ENCODE assay signal across 24 cellular contexts in the genomic region with DNA sequence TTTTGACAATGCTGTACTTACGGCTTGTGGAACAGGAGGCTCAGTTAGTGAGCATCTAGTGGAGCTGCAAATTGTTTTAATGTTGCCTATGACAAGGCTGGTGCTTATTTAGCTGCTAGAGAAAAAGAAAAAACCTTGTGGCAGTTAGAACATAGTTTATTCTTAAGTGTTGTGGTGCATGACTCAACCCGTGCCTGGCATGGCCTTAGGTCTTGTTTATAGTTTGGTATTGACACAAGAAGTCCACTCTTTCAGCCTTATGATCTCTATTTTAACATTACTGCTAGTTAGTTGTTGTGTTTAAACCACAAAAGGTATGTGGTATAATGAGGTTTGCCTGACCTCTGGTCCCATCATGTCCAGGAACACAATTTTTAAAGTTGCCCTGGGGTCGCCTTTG.
DNase-seq lines count a peak whose midpoint lies in the region; ATAC-seq and TF ChIP-seq lines count a peak whose summit lies in the region.
"Had no signal": no experiment of that assay in that cellular context is flagged by ENCODE, and none has a peak within 500 bp of the region (broad histone marks: within the 10 kb centered on the region; RNA-seq: fewer than 3 reads in every experiment).

No MANE protein-coding gene starts in this region.

- H4K20me1 ChIP-seq in PC-3 (ENCODE audit: low read length), result no peaks in the 10 kb centered on the region
- no peaks in the 10 kb centered on the region for H4K20me1 ChIP-seq in mammary epithelial cell (ENCODE audit: insufficient read depth, low read length)
- H4K20me1 ChIP-seq: BLaER1 treated with 17β-estradiol and CSF1 and Interleukin-3, amounts not matched to agents 10 nM and 100 nM had no signal

- 53% methylated on average over 3 of the region's 3 CpGs for WGBS in mammary epithelial cell (ENCODE audit: low coverage, missing lambda C conversion rate)

- DNase-seq in Caki2 (ENCODE audit: low read depth) (peak; percentile 21), PC-3 (peak; percentile 7), mammary epithelial cell (peak; percentile 64), kidney epithelial cell (ENCODE audit: low read depth) (peak; percentile 23), ascending aorta (ENCODE audit: low spot score in 2 of 2) (no peak), DMS 273 treated with DMSO at 0.1 percent for 48 hours (lab: John Stamatoyannopoulos, UW) (no peak)
- DNase-seq in activated T-cell treated with anti-CD3 and anti-CD28 coated beads, Interleukin-2, amount 50 U/mL, for 1 hour, result no peak
- DNase-seq: activated B cell treated with CpG ODN at 0.5 μM for 24 hours; activated CD4-positive, alpha-beta memory T cell treated with anti-CD3 and anti-CD28 coated beads, Interleukin-2, amount 10 ng/mL, durations not matched to agents 7 days and 5 days; amniotic stem cell; effector CD4-positive, alpha-beta T cell; esophagus squamous epithelium; heart right ventricle; left ventricle myocardium superior; mucosa of descending colon; NCI-H1694; SK-N-SH; stimulated activated CD4-positive, alpha-beta T cell treated with anti-CD3 and anti-CD28 coated beads, Interleukin-1b, Interleukin-23, amount 100 ng/mL, for 48 hours; stimulated activated naive CD4-positive, alpha-beta T cell had no signal

- H2AFZ ChIP-seq in PC-3 (ENCODE audit: low read length) (no peak overlapping the region), mammary epithelial cell (ENCODE audit: low read depth, low read length) (no peak overlapping the region)
- H2AFZ ChIP-seq: neural progenitor cell had no signal

- no peak overlapping the region for H3K27ac ChIP-seq in PC-3 (ENCODE audit: low read length)
- no peak overlapping the region for H3K27ac ChIP-seq in mammary epithelial cell (ENCODE audit: insufficient read depth, low read depth, low read length)
- H3K27ac ChIP-seq in ascending aorta, result no peak overlapping the region
- H3K27ac ChIP-seq: BLaER1 treated with 17β-estradiol and CSF1 and Interleukin-3, amounts not matched to agents 10 nM and 100 nM; esophagus squamous epithelium; heart right ventricle; neural progenitor cell; prostate gland had no signal

- H3K4me3 ChIP-seq in PC-3 (ENCODE audit: low read length), result no peak overlapping the region
- H3K4me3 ChIP-seq in mammary epithelial cell (replicated peaks in 1 of 3; ENCODE audit: insufficient read depth in 1 of 3, low read depth in 2 of 3, low read length in 3 of 3), result no peak overlapping the region
- no peak overlapping the region for H3K4me3 ChIP-seq in kidney epithelial cell (ENCODE audit: low read depth, low read length)
- no peak overlapping the region for H3K4me3 ChIP-seq in ascending aorta
- H3K4me3 ChIP-seq: BLaER1 treated with 17β-estradiol and CSF1 and Interleukin-3, amounts not matched to agents 10 nM and 100 nM; esophagus squamous epithelium; HAP-1; heart right ventricle; mucosa of descending colon; neural progenitor cell; prostate gland had no signal

- H3K4me1 ChIP-seq in PC-3 (ENCODE audit: insufficient read depth, low read length), result no peaks in the 10 kb centered on the region
- H3K4me1 ChIP-seq in mammary epithelial cell (ENCODE audit: insufficient read depth, low read length), result peaks cover 26% of the 10 kb centered on the region
- peaks cover 0 to 7% of the 10 kb centered on the region in 2 donors for H3K4me1 ChIP-seq in ascending aorta
- H3K4me1 ChIP-seq: BLaER1 treated with 17β-estradiol and CSF1 and Interleukin-3, amounts not matched to agents 10 nM and 100 nM; HAP-1; heart right ventricle; neural progenitor cell; prostate gland had no signal

- CTCF ChIA-PET in PC-3 (lab: Charles Lee), result no interaction called here
- CTCF ChIA-PET in mammary epithelial cell (lab: Charles Lee; ENCODE audit: low non-redundant PET), result interaction anchor here (0.7 kb wide), 1 partner anchor 1337 kb away, joined by 3 read pairs; no protein-coding TSS in a partner anchor

- H3K79me2 ChIP-seq in PC-3 (ENCODE audit: low read length), result no peaks in the 10 kb centered on the region
- no peaks in the 10 kb centered on the region for H3K79me2 ChIP-seq in mammary epithelial cell (ENCODE audit: insufficient read depth, low read length)

- H3K36me3 ChIP-seq in PC-3 (ENCODE audit: low read depth, low read length), result no peaks in the 10 kb centered on the region
- H3K36me3 ChIP-seq in mammary epithelial cell (ENCODE audit: insufficient read depth, low read length), result no peaks in the 10 kb centered on the region
- no peaks in the 10 kb centered on the region for H3K36me3 ChIP-seq in kidney epithelial cell (ENCODE audit: control insufficient read depth, insufficient read depth, low read length)
- no peaks in the 10 kb centered on the region for H3K36me3 ChIP-seq in ascending aorta
- H3K36me3 ChIP-seq: BLaER1 treated with 17β-estradiol and CSF1 and Interleukin-3, amounts not matched to agents 10 nM and 100 nM; esophagus squamous epithelium; HAP-1; heart right ventricle; neural progenitor cell; prostate gland had no signal

- ATAC-seq in PC-3 (no peak), HG03135 (IDR thresholded peaks at IDR 0.05; ENCODE audit: unreplicated experiment) (no peak)
- ATAC-seq: heart right ventricle, left ventricle myocardium superior, mucosa of descending colon had no signal

- H3K9ac ChIP-seq in PC-3 (ENCODE audit: low read length) (no peak overlapping the region), mammary epithelial cell (ENCODE audit: insufficient read depth, low read length) (no peak overlapping the region)
- H3K9ac ChIP-seq: BLaER1 treated with 17β-estradiol and CSF1 and Interleukin-3, amounts not matched to agents 10 nM and 100 nM; neural progenitor cell; SK-N-SH had no signal

- H3K4me2 ChIP-seq in PC-3 (ENCODE audit: low read length) (no peak overlapping the region), mammary epithelial cell (ENCODE audit: insufficient read depth, low read depth, low read length) (no peak overlapping the region)
- H3K4me2 ChIP-seq: BLaER1 treated with 17β-estradiol and CSF1 and Interleukin-3, amounts not matched to agents 10 nM and 100 nM; neural progenitor cell; SK-N-SH had no signal

- TF ChIP-seq CTCF in PC-3 (conservative IDR thresholded peaks at IDR 0.05; ENCODE audit: low read depth, low read length), result no peak
- TF ChIP-seq CTCF in mammary epithelial cell (conservative IDR thresholded peaks at IDR 0.05 in 1 of 2, IDR thresholded peaks at IDR 0.05 in 1 of 2; ENCODE audit: extremely low read depth in 1 of 2, insufficient read depth in 1 of 2, low read depth in 1 of 2, low read length in 2 of 2), result no peak
- no peak for TF ChIP-seq CTCF in kidney epithelial cell (IDR thresholded peaks at IDR 0.05; ENCODE audit: insufficient read depth, low read length, poor library complexity, severe bottlenecking)
- TF ChIP-seq CTCF in ascending aorta (IDR thresholded peaks at IDR 0.05), result no peak

- H3K27me3 ChIP-seq in PC-3 (ENCODE audit: low read length) (no peaks in the 10 kb centered on the region), mammary epithelial cell (ENCODE audit: insufficient read depth, low read length) (no peaks in the 10 kb centered on the region), kidney epithelial cell (ENCODE audit: control insufficient read depth, insufficient read depth, low read length) (no peaks in the 10 kb centered on the region), ascending aorta (no peaks in the 10 kb centered on the region)
- H3K27me3 ChIP-seq: BLaER1 treated with 17β-estradiol and CSF1 and Interleukin-3, amounts not matched to agents 10 nM and 100 nM; esophagus squamous epithelium; heart right ventricle; neural progenitor cell had no signal

- H3K9me2 ChIP-seq in PC-3 (replicated peaks; ENCODE audit: low read length), result no peaks in the 10 kb centered on the region
- H3K9me2 ChIP-seq: SK-N-SH had no signal

- H3K9me3 ChIP-seq in PC-3 (ENCODE audit: low read length) (peaks cover 35% of the 10 kb centered on the region; the same call in 1 of the 2 replicates), mammary epithelial cell (replicated peaks; ENCODE audit: insufficient read depth, low read length) (no peaks in the 10 kb centered on the region), ascending aorta (no peaks in the 10 kb centered on the region)
- H3K9me3 ChIP-seq: esophagus squamous epithelium, HAP-1, prostate gland, SK-N-SH had no signal

- BruUV-seq in PC-3 (replicated peaks; lab: Mats Ljungman, UMichigan) (no TSS peak), mammary epithelial cell (replicated peaks; lab: Mats Ljungman, UMichigan) (no TSS peak)

- intact Hi-C loops in PC-3 (cut with micrococcal nuclease), result no loop called here
- intact Hi-C loops in mammary epithelial cell (cut with micrococcal nuclease), result no loop called here
- intact Hi-C loops in ascending aorta (cut with DNase I), result no loop called here

- POLR2A ChIA-PET in PC-3 (lab: Charles Lee; ENCODE audit: unreplicated experiment), result no interaction called here

- dilution Hi-C loops in mammary epithelial cell (cut with HindIII; ENCODE audit: low sequenced_read_pairs), result no loop called here

- H3F3A ChIP-seq in PC-3 (ENCODE audit: low read length, unreplicated experiment), result no peaks in the 10 kb centered on the region

- in situ Hi-C loops in Caki2 (cut with HindIII; ENCODE audit: low pct_unique_long_range_greater_than_20kb, low sequenced_read_pairs), result no loop called here
- in situ Hi-C loops in mammary epithelial cell (cut with MboI; ENCODE audit: low sequenced_read_pairs in 2 of 2), result no loop called here

Comparison
In these comparisons a context has a peak if more than half of its experiments do, and no peak if none do; other contexts are left out.
1. DNase-seq: peak in Caki2 (single experiment), PC-3 (single experiment), mammary epithelial cell (single experiment) and kidney epithelial cell (single experiment); none in ascending aorta (0 of 2), DMS 273 treated with DMSO at 0.1 percent for 48 hours (single experiment) and activated T-cell treated with anti-CD3 and anti-CD28 coated beads, Interleukin-2, amount 50 U/mL, for 1 hour (single experiment).